ENCODE assay signal across 21 cellular contexts in genomic region chr3:146501752-146502151, GRCh38. TPM values are rescaled to one million over a fixed set of nuclear protein-coding genes. Genes with fewer than 3 reads are reported as not detected.
DNase-seq lines count a peak whose midpoint lies in the region; ATAC-seq and TF ChIP-seq lines count a peak whose summit lies in the region.
"Had no signal": no experiment of that assay in that cellular context is flagged by ENCODE, and none has a peak within 500 bp of the region (broad histone marks: within the 10 kb centered on the region; RNA-seq: fewer than 3 reads in every experiment).

No MANE protein-coding gene starts in this region.

- TF ChIP-seq CTCF in neural progenitor cell (IDR thresholded peaks at IDR 0.05) (no peak), upper lobe of left lung (IDR thresholded peaks at IDR 0.05) (no peak)

- no peaks in the 10 kb centered on the region for H3K27me3 Mint-ChIP-seq in neural progenitor cell (ENCODE audit: insufficient read depth, low read depth)

- H3K36me3 ChIP-seq in neural progenitor cell (no peaks in the 10 kb centered on the region), upper lobe of left lung (no peaks in the 10 kb centered on the region)
- H3K36me3 ChIP-seq: neutrophil had no signal

- H3K4me2 ChIP-seq in neural progenitor cell, result no peak overlapping the region

- H3K4me1 Mint-ChIP-seq in stimulated activated effector memory CD8-positive, alpha-beta T cell treated with anti-CD3 and anti-CD28 coated beads, Interleukin-12 subunit alpha, Interleukin-12 subunit beta, amount 100 ng/mL, for 72 hours, result peaks cover 22% of the 10 kb centered on the region
- peaks cover 9% of the 10 kb centered on the region for H3K4me1 Mint-ChIP-seq in neural progenitor cell

- no peaks in the 10 kb centered on the region for H4K20me1 ChIP-seq in neural progenitor cell (ENCODE audit: low read depth)

- H3K4me1 ChIP-seq in neural progenitor cell, result peaks cover 7% of the 10 kb centered on the region
- H3K4me1 ChIP-seq in upper lobe of left lung, result peaks cover 10 to 22% (median 17%) of the 10 kb centered on the region in 4 donors
- H3K4me1 ChIP-seq: testis had no signal

- H3K79me2 ChIP-seq in neural progenitor cell (ENCODE audit: low read depth), result no peaks in the 10 kb centered on the region

- H2AFZ ChIP-seq in neural progenitor cell (replicated peaks), result no peak overlapping the region

- no peak overlapping the region for H3K4me3 Mint-ChIP-seq in stimulated activated effector memory CD8-positive, alpha-beta T cell treated with anti-CD3 and anti-CD28 coated beads, Interleukin-12 subunit alpha, Interleukin-12 subunit beta, amount 100 ng/mL, for 72 hours
- H3K4me3 Mint-ChIP-seq in neural progenitor cell, result no peak overlapping the region
- H3K4me3 Mint-ChIP-seq: activated B cell treated with CpG ODN at 0.5 μM for 24 hours; T-helper 1 cell treated with Interleukin-12 subunit alpha and Interleukin-12 subunit beta and Interleukin-4 antibody, amounts not matched to agents 30 μg/mL and 1 μg/mL, for 36 hours had no signal

- no peak overlapping the region for H3K9ac ChIP-seq in neural progenitor cell

- H3K27me3 ChIP-seq in neural progenitor cell (no peaks in the 10 kb centered on the region), upper lobe of left lung (no peaks in the 10 kb centered on the region)
- H3K27me3 ChIP-seq: neutrophil, testis had no signal

- no peak for DNase-seq in stimulated activated effector memory CD8-positive, alpha-beta T cell treated with anti-CD3 and anti-CD28 coated beads, Interleukin-12 subunit alpha, Interleukin-12 subunit beta, amount 100 ng/mL, for 72 hours (ENCODE audit: low spot score in 2 of 2)
- DNase-seq in neural progenitor cell (ENCODE audit: low spot score), result no peak
- DNase-seq in stimulated activated CD4-positive, alpha-beta T cell treated with anti-CD3 and anti-CD28 coated beads, Interleukin-2, amount 100 ng/mL, for 48 hours, result no peak
- DNase-seq in upper lobe of left lung, result no peak
- DNase-seq: activated B cell treated with CpG ODN at 0.5 μM for 24 hours; activated gamma-delta T cell treated with Interleukin-2 at 50 U/mL for 16 hours; foreskin fibroblast; GF-D8; NCI-H2029 treated with DMSO at 0.1 percent for 48 hours; NCI-H510A treated with DMSO at 0.1 percent for 48 hours; right cardiac atrium; SHP77; stimulated activated CD4-positive, alpha-beta T cell treated with anti-CD3 and anti-CD28 coated beads, Interleukin-1b, Interleukin-23, amount 100 ng/mL, for 48 hours; testis had no signal

- peak; percentile 30 for ATAC-seq in GM18861 (IDR thresholded peaks at IDR 0.05; ENCODE audit: unreplicated experiment)
- ATAC-seq in GM21528 (IDR thresholded peaks at IDR 0.05; ENCODE audit: low FRiP score, unreplicated experiment), result peak; percentile 29
- ATAC-seq in HG03342 (IDR thresholded peaks at IDR 0.05; ENCODE audit: unreplicated experiment), result peak; percentile 36
- ATAC-seq in stimulated activated effector memory CD8-positive, alpha-beta T cell treated with anti-CD3 and anti-CD28 coated beads, Interleukin-12 subunit alpha, Interleukin-12 subunit beta, amount 100 ng/mL, for 72 hours, result peak; percentile 56
- no peak for ATAC-seq in upper lobe of left lung (ENCODE audit: low FRiP score in 2 of 2)
- ATAC-seq: right cardiac atrium had no signal

- H3K4me3 ChIP-seq in neural progenitor cell, result no peak overlapping the region
- no peak overlapping the region for H3K4me3 ChIP-seq in upper lobe of left lung
- H3K4me3 ChIP-seq: testis had no signal

- H3K36me3 Mint-ChIP-seq in stimulated activated effector memory CD8-positive, alpha-beta T cell treated with anti-CD3 and anti-CD28 coated beads, Interleukin-12 subunit alpha, Interleukin-12 subunit beta, amount 100 ng/mL, for 72 hours, result no peaks in the 10 kb centered on the region
- no peaks in the 10 kb centered on the region for H3K36me3 Mint-ChIP-seq in neural progenitor cell

- H3K9me3 ChIP-seq in neural progenitor cell (ENCODE audit: low read depth), result no peaks in the 10 kb centered on the region
- H3K9me3 ChIP-seq in upper lobe of left lung, result no peaks in the 10 kb centered on the region
- H3K9me3 ChIP-seq: neutrophil, testis had no signal

- no peak overlapping the region for H3K27ac Mint-ChIP-seq in stimulated activated effector memory CD8-positive, alpha-beta T cell treated with anti-CD3 and anti-CD28 coated beads, Interleukin-12 subunit alpha, Interleukin-12 subunit beta, amount 100 ng/mL, for 72 hours
- no peak overlapping the region for H3K27ac Mint-ChIP-seq in neural progenitor cell
- H3K27ac Mint-ChIP-seq: activated B cell treated with CpG ODN at 0.5 μM for 24 hours; T-helper 1 cell treated with Interleukin-12 subunit alpha and Interleukin-12 subunit beta and Interleukin-4 antibody, amounts not matched to agents 30 μg/mL and 1 μg/mL, for 36 hours had no signal

- no peak for TF ChIP-seq POLR2A in upper lobe of left lung (IDR thresholded peaks at IDR 0.05)

- H3F3A ChIP-seq in neural progenitor cell (ENCODE audit: low read depth), result no peaks in the 10 kb centered on the region

- H3K9me3 Mint-ChIP-seq in stimulated activated effector memory CD8-positive, alpha-beta T cell treated with anti-CD3 and anti-CD28 coated beads, Interleukin-12 subunit alpha, Interleukin-12 subunit beta, amount 100 ng/mL, for 72 hours, result no peaks in the 10 kb centered on the region
- no peaks in the 10 kb centered on the region for H3K9me3 Mint-ChIP-seq in neural progenitor cell
- H3K9me3 Mint-ChIP-seq: activated B cell treated with CpG ODN at 0.5 μM for 24 hours; T-helper 1 cell treated with Interleukin-12 subunit alpha and Interleukin-12 subunit beta and Interleukin-4 antibody, amounts not matched to agents 30 μg/mL and 1 μg/mL, for 36 hours had no signal

- no peak for TF ChIP-seq EP300 in upper lobe of left lung (IDR thresholded peaks at IDR 0.05)

- H3K27ac ChIP-seq in neural progenitor cell (no peak overlapping the region), upper lobe of left lung (no peak overlapping the region)
- H3K27ac ChIP-seq: neutrophil, testis had no signal

RNA-seq across cellular contexts. Expression of gene PLSCR2, which starts 32.4 kb away (rescaled TPM):
- total RNA-seq in neural progenitor cell (ENCODE audit: low replicate concordance) (not detected in 2 replicates), upper lobe of left lung (under 1 TPM in 1 of 6 donors, not detected in 5; 0.31 TPM)
- total RNA-seq: activated B cell treated with CpG ODN at 0.5 μM for 24 hours, astrocyte, mononuclear cell had no signal

RNA-seq across cellular contexts. Expression of gene PLSCR1, which starts 42.7 kb away (rescaled TPM):
- total RNA-seq in neural progenitor cell (ENCODE audit: low replicate concordance) (16.8 and 23.9 TPM in 2 replicates), upper lobe of left lung (100 to 1,000 TPM in 3 of 6 donors, 10 to 100 TPM in 3; 77.4 to 173 (median 97.0) TPM)

Comparison
In these comparisons a context has a peak if more than half of its experiments do, and no peak if none do; other contexts are left out.
1. ATAC-seq: peak in GM18861 (single experiment), GM21528 (single experiment), HG03342 (single experiment) and stimulated activated effector memory CD8-positive, alpha-beta T cell treated with anti-CD3 and anti-CD28 coated beads, Interleukin-12 subunit alpha, Interleukin-12 subunit beta, amount 100 ng/mL, for 72 hours (single experiment); none in upper lobe of left lung (0 of 2).